Comparison of ENCODE assay signal across 8 cellular contexts in genomic region chr2:52976132-52976949, GRCh38.
DNase-seq lines count a peak whose midpoint lies in the region; ATAC-seq, FAIRE-seq and TF ChIP-seq lines count a peak whose summit lies in the region.

No MANE protein-coding gene starts in this region.

- no peak for FAIRE-seq in D721Med (lab: Jason Lieb, UNC)

- peak; percentile 47 for ATAC-seq in HG02642 (IDR thresholded peaks at IDR 0.05; ENCODE audit: poor library complexity, unreplicated experiment)
- no peak for ATAC-seq in GM18861 (IDR thresholded peaks at IDR 0.05; ENCODE audit: unreplicated experiment)
- no peak for ATAC-seq in activated CD4-positive, CD25-positive, alpha-beta regulatory T cell treated with anti-CD3 and anti-CD28 coated beads, Interleukin-2, amount 50 U/mL, for 24 hours

- DNase-seq in D721Med (ENCODE audit: insufficient read length, low spot score): no peak
- DNase-seq in SK-N-DZ (ENCODE audit: low spot score): peak; percentile 18
- DNase-seq in iPS-NIHi7 (ENCODE audit: extremely low spot score): peak; percentile 52
- DNase-seq in NCI-H1048 (lab: John Stamatoyannopoulos, UW): no peak
- no peak for DNase-seq in posterior vena cava (ENCODE audit: low spot score)

- peak; percentile 53 for TF ChIP-seq CTCF in D721Med (IDR thresholded peaks at IDR 0.05; ENCODE audit: insufficient read depth, missing control alignments)

- intact Hi-C loops in posterior vena cava (cut with DNase I): no loop called here

Comparison
In these comparisons a context has a peak if more than half of its experiments do, and no peak if none do; other contexts are left out.
1. DNase-seq: peak in SK-N-DZ (single experiment) and iPS-NIHi7 (single experiment); none in D721Med (single experiment), NCI-H1048 (single experiment) and posterior vena cava (single experiment).